8 cellular contexts compared by ENCODE assay signal in the genomic region with DNA sequence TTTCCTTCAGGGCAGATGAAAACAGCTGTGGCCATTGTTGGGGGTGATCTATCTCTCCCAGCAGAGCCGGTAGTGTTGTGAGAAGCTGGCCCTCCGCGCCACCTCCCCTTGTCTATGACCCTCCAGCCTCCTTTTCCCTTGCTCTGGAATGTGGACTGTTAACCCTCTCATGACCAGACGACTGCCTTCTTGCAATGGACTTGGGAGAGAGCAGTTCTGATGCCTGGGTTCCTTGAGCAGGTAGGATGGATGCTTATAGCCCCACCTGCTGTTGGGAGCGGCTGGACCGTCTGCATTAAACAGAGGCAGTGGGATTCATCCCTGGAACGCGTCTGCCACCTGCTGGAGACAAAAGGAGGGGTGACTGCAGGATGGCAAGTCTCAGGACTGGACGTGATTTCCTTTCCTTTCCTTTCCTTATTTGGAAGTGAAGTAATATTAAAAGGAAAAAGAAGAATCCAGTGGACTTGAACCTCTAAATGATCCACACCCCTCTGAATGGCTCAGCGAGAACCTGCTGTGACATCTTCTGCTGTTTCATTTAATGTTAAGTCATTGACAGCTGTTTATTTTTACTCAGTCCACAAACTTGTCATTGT. TPM values are rescaled to one million over a fixed set of nuclear protein-coding genes. Genes with fewer than 3 reads are reported as not detected.
A peak's percentile ranks its signal among the peaks of the same experiment; 100 is the strongest.
DNase-seq lines count a peak whose midpoint lies in the region; ATAC-seq and TF ChIP-seq lines count a peak whose summit lies in the region.

No MANE protein-coding gene starts in this region.

- no peak overlapping the region for H3K4me3 Mint-ChIP-seq in activated T-cell treated with anti-CD3 and anti-CD28 coated beads, Interleukin-2, amount 50 U/mL, for 24 hours
- no peak overlapping the region for H3K4me3 Mint-ChIP-seq in naive thymus-derived CD4-positive, alpha-beta T cell
- H3K4me3 Mint-ChIP-seq in stimulated activated memory B cell treated with anti-CD40 and anti-IgM and Interleukin-4, amounts not matched to agents 10 μg/mL and 1 μg/mL and 100 μg/mL, for 72 hours, result no peak overlapping the region

- no peak overlapping the region for H3K27ac ChIP-seq in naive thymus-derived CD4-positive, alpha-beta T cell (ENCODE audit: low read depth, low read length)

- no peak overlapping the region for H3K27ac Mint-ChIP-seq in activated T-cell treated with anti-CD3 and anti-CD28 coated beads, Interleukin-2, amount 50 U/mL, for 24 hours
- H3K27ac Mint-ChIP-seq in naive thymus-derived CD4-positive, alpha-beta T cell, result no peak overlapping the region
- H3K27ac Mint-ChIP-seq in stimulated activated memory B cell treated with anti-CD40 and anti-IgM and Interleukin-4, amounts not matched to agents 10 μg/mL and 1 μg/mL and 100 μg/mL, for 72 hours, result no peak overlapping the region

- H3K27me3 Mint-ChIP-seq in activated T-cell treated with anti-CD3 and anti-CD28 coated beads, Interleukin-2, amount 50 U/mL, for 24 hours, result peaks cover 29% of the 10 kb centered on the region
- H3K27me3 Mint-ChIP-seq in naive thymus-derived CD4-positive, alpha-beta T cell, result peaks cover 13 to 31% (median 25%) of the 10 kb centered on the region in 5 donors
- H3K27me3 Mint-ChIP-seq in stimulated activated memory B cell treated with anti-CD40 and anti-IgM and Interleukin-4, amounts not matched to agents 10 μg/mL and 1 μg/mL and 100 μg/mL, for 72 hours, result peaks cover 38% of the 10 kb centered on the region

- H3K36me3 ChIP-seq in naive thymus-derived CD4-positive, alpha-beta T cell (ENCODE audit: control insufficient read depth in 2 of 3, insufficient read depth in 3 of 3, low read length in 3 of 3), result no peaks in the 10 kb centered on the region

- DNase-seq in GM03348 (ENCODE audit: low spot score), result peak; percentile 94
- DNase-seq in activated T-cell treated with anti-CD3 and anti-CD28 coated beads, Interleukin-2, amount 50 U/mL, for 24 hours, result peak; percentile 94
- peak; percentile 80 for DNase-seq in fibroblast of gingiva (ENCODE audit: low read depth)
- DNase-seq in naive thymus-derived CD4-positive, alpha-beta T cell, result peak; percentile 69 to 86 (median 82)

- intact Hi-C loops in naive thymus-derived CD4-positive, alpha-beta T cell (cut with micrococcal nuclease), result loop anchor here (1.0 to 5.0 kb wide), 3 partner anchors 66 to 184 kb away; no protein-coding TSS in a partner anchor

- peak; percentile 100 for TF ChIP-seq CTCF in LNCAP (IDR thresholded peaks at IDR 0.05)

- POLR2A ChIA-PET in naive thymus-derived CD4-positive, alpha-beta T cell (lab: Charles Lee), result interaction anchor here (0.7 to 1.1 kb wide), 2 partner anchors 59 to 66 kb away, joined by 3 to 4 read pairs; no protein-coding TSS in a partner anchor

- H3K27me3 ChIP-seq in naive thymus-derived CD4-positive, alpha-beta T cell (ENCODE audit: control insufficient read depth in 2 of 2, insufficient read depth in 2 of 2, low read length in 2 of 2), result no peaks in the 10 kb centered on the region

- H3K9me3 ChIP-seq in naive thymus-derived CD4-positive, alpha-beta T cell (ENCODE audit: control insufficient read depth in 2 of 3, low read length in 3 of 3), result no peaks in the 10 kb centered on the region

- no peaks in the 10 kb centered on the region for H3K9me3 Mint-ChIP-seq in activated T-cell treated with anti-CD3 and anti-CD28 coated beads, Interleukin-2, amount 50 U/mL, for 24 hours
- peaks cover 0 to 1% (median 0%) of the 10 kb centered on the region in 11 donors for H3K9me3 Mint-ChIP-seq in naive thymus-derived CD4-positive, alpha-beta T cell
- H3K9me3 Mint-ChIP-seq in stimulated activated memory B cell treated with anti-CD40 and anti-IgM and Interleukin-4, amounts not matched to agents 10 μg/mL and 1 μg/mL and 100 μg/mL, for 72 hours, result no peaks in the 10 kb centered on the region

- no peaks in the 10 kb centered on the region for H3K4me1 ChIP-seq in naive thymus-derived CD4-positive, alpha-beta T cell (ENCODE audit: control insufficient read depth in 2 of 2, insufficient read depth in 2 of 2, low read length in 2 of 2)

- H3K4me3 ChIP-seq in naive thymus-derived CD4-positive, alpha-beta T cell (ENCODE audit: low read length), result no peak overlapping the region

- peaks cover 3% of the 10 kb centered on the region for H3K4me1 Mint-ChIP-seq in activated T-cell treated with anti-CD3 and anti-CD28 coated beads, Interleukin-2, amount 50 U/mL, for 24 hours (ENCODE audit: low read depth)
- H3K4me1 Mint-ChIP-seq in naive thymus-derived CD4-positive, alpha-beta T cell, result peaks cover 0 to 6% (median 0%) of the 10 kb centered on the region in 7 donors
- no peaks in the 10 kb centered on the region for H3K4me1 Mint-ChIP-seq in stimulated activated memory B cell treated with anti-CD40 and anti-IgM and Interleukin-4, amounts not matched to agents 10 μg/mL and 1 μg/mL and 100 μg/mL, for 72 hours

- CTCF ChIA-PET in naive thymus-derived CD4-positive, alpha-beta T cell (lab: Charles Lee), result interaction anchor here (0.6 to 8.7 kb wide), 10 partner anchors 10 to 184 kb away, joined by 3 to 160 read pairs (median 6); no protein-coding TSS in a partner anchor

- H3K36me3 Mint-ChIP-seq in activated T-cell treated with anti-CD3 and anti-CD28 coated beads, Interleukin-2, amount 50 U/mL, for 24 hours (ENCODE audit: low read depth), result no peaks in the 10 kb centered on the region
- H3K36me3 Mint-ChIP-seq in naive thymus-derived CD4-positive, alpha-beta T cell, result no peaks in the 10 kb centered on the region
- no peaks in the 10 kb centered on the region for H3K36me3 Mint-ChIP-seq in stimulated activated memory B cell treated with anti-CD40 and anti-IgM and Interleukin-4, amounts not matched to agents 10 μg/mL and 1 μg/mL and 100 μg/mL, for 72 hours

- ATAC-seq in naive thymus-derived CD4-positive, alpha-beta T cell, result peak; percentile 99
- ATAC-seq in stimulated activated memory B cell treated with anti-CD40 and anti-IgM and Interleukin-4, amounts not matched to agents 10 μg/mL and 1 μg/mL and 100 μg/mL, for 72 hours, result peak; percentile 87
- ATAC-seq in GM18909 (IDR thresholded peaks at IDR 0.05; ENCODE audit: poor library complexity, unreplicated experiment), result no peak

TF ChIP-seq in PFSK-1, 5 proteins besides CTCF, POLR2A, EP300 and RAD21:
- TF ChIP-seq, protein P1, sequence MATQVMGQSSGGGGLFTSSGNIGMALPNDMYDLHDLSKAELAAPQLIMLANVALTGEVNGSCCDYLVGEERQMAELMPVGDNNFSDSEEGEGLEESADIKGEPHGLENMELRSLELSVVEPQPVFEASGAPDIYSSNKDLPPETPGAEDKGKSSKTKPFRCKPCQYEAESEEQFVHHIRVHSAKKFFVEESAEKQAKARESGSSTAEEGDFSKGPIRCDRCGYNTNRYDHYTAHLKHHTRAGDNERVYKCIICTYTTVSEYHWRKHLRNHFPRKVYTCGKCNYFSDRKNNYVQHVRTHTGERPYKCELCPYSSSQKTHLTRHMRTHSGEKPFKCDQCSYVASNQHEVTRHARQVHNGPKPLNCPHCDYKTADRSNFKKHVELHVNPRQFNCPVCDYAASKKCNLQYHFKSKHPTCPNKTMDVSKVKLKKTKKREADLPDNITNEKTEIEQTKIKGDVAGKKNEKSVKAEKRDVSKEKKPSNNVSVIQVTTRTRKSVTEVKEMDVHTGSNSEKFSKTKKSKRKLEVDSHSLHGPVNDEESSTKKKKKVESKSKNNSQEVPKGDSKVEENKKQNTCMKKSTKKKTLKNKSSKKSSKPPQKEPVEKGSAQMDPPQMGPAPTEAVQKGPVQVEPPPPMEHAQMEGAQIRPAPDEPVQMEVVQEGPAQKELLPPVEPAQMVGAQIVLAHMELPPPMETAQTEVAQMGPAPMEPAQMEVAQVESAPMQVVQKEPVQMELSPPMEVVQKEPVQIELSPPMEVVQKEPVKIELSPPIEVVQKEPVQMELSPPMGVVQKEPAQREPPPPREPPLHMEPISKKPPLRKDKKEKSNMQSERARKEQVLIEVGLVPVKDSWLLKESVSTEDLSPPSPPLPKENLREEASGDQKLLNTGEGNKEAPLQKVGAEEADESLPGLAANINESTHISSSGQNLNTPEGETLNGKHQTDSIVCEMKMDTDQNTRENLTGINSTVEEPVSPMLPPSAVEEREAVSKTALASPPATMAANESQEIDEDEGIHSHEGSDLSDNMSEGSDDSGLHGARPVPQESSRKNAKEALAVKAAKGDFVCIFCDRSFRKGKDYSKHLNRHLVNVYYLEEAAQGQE (IDR thresholded peaks at IDR 0.05; ENCODE audit: insufficient read depth in 1 of 2, low read depth in 2 of 2, low read length in 2 of 2), result no peak
- TF ChIP-seq TAF1 (IDR thresholded peaks at IDR 0.05; ENCODE audit: borderline replicate concordance, insufficient read depth, low read length) (0 out of 2 replicates have a peak, but pooled peaks have one; percentile 30), FOXP2 (optimal IDR thresholded peaks at IDR 0.05; ENCODE audit: borderline replicate concordance, extremely low read depth, extremely low read length, insufficient read depth) (no peak)
TF ChIP-seq in PFSK-1: peak in this region for 1.

RNA-seq across cellular contexts. Expression of a gene that starts 1.8 kb away (rescaled TPM):
- polyA plus RNA-seq in PFSK-1 (2012; ENCODE audit: insufficient read length, low read depth), result not detected
- total RNA-seq in naive thymus-derived CD4-positive, alpha-beta T cell, result not detected
- polyA plus RNA-seq in naive thymus-derived CD4-positive, alpha-beta T cell, result not detected

RNA-seq across cellular contexts. Expression of a gene that starts 18.4 kb away (rescaled TPM):
- polyA plus RNA-seq in PFSK-1 (2012; ENCODE audit: insufficient read length, low read depth), result 36.3 TPM
- 10 to 100 TPM in 3 of 5 experiments, 1 to 10 TPM in 2; 8.5 to 31.0 (median 11.0) TPM for total RNA-seq in naive thymus-derived CD4-positive, alpha-beta T cell
- polyA plus RNA-seq in naive thymus-derived CD4-positive, alpha-beta T cell, result 1 to 10 TPM; 5.4 to 6.1 TPM

RNA-seq across cellular contexts. Expression of a gene that starts 19.9 kb away (rescaled TPM):
- polyA plus RNA-seq in PFSK-1 (2012; ENCODE audit: insufficient read length, low read depth), result not detected
- total RNA-seq in naive thymus-derived CD4-positive, alpha-beta T cell, result not detected
- polyA plus RNA-seq in naive thymus-derived CD4-positive, alpha-beta T cell, result not detected
